ENCODE assay signal across 9 cellular contexts in the genomic region with DNA sequence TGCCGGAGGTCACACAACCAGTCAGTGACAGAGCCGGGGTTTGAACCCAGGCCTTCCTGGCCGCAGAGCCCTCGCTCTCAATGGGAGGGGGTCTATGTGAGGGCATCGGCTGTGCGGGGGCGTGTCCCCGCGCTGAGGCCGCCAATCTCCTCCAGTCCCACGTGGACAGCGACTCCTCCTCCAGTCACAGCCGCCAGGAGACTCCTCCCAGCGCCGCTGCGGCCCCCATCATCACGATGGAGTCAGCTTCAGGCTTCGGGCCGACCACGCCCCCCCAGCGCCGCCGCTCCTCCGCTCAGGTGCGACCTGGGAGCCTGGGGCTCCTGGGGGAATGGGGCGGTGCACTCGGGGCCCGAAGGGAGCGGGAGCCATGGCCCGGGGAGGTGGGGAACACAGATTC. TPM values are rescaled to one million over a fixed set of nuclear protein-coding genes. Genes with fewer than 3 reads are reported as not detected.
DNase-seq lines count a peak whose midpoint lies in the region; ATAC-seq and FAIRE-seq lines count a peak whose summit lies in the region.
"Had no signal": no experiment of that assay in that cellular context is flagged by ENCODE, and none has a peak within 500 bp of the region (broad histone marks: within the 10 kb centered on the region; RNA-seq: fewer than 3 reads in every experiment).

No MANE protein-coding gene starts in this region.

- CTCF ChIA-PET in naive thymus-derived CD4-positive, alpha-beta T cell (lab: Charles Lee): interaction anchor here (0.6 to 2.6 kb wide), 3 partner anchors 10 to 375 kb away, joined by 3 to 11 read pairs (median 3); a partner anchor contains a TSS

- H3K27me3 Mint-ChIP-seq in naive thymus-derived CD4-positive, alpha-beta T cell: peaks cover 0 to 34% (median 9%) of the 10 kb centered on the region in 5 donors

- H3K36me3 ChIP-seq in naive thymus-derived CD4-positive, alpha-beta T cell (ENCODE audit: control insufficient read depth in 2 of 3, insufficient read depth in 3 of 3, low read length in 3 of 3): no peaks in the 10 kb centered on the region

- peak overlapping the region in 8 of 9 donors; percentile 5 to 84 (median 72) for H3K27ac Mint-ChIP-seq in naive thymus-derived CD4-positive, alpha-beta T cell

- H3K4me1 Mint-ChIP-seq in naive thymus-derived CD4-positive, alpha-beta T cell: peaks cover 8 to 32% (median 25%) of the 10 kb centered on the region in 7 donors

- H3K4me1 ChIP-seq in naive thymus-derived CD4-positive, alpha-beta T cell (ENCODE audit: control insufficient read depth in 2 of 2, insufficient read depth in 2 of 2, low read length in 2 of 2): peaks cover 5 to 19% of the 10 kb centered on the region in 2 donors

- H3K36me3 Mint-ChIP-seq in naive thymus-derived CD4-positive, alpha-beta T cell: peaks cover 0 to 5% (median 0%) of the 10 kb centered on the region in 5 donors

- H3K27me3 ChIP-seq in naive thymus-derived CD4-positive, alpha-beta T cell (ENCODE audit: control insufficient read depth in 2 of 2, insufficient read depth in 2 of 2, low read length in 2 of 2): no peaks in the 10 kb centered on the region

- H3K4me3 ChIP-seq in naive thymus-derived CD4-positive, alpha-beta T cell (ENCODE audit: low read length): peak overlapping the region; percentile 56

- peak overlapping the region; percentile 60 for H3K27ac ChIP-seq in naive thymus-derived CD4-positive, alpha-beta T cell (ENCODE audit: low read depth, low read length)

- no peak for FAIRE-seq in urothelium cell line (lab: Jason Lieb, UNC)

- POLR2A ChIA-PET in naive thymus-derived CD4-positive, alpha-beta T cell (lab: Charles Lee): interaction anchor here (0.7 to 1.9 kb wide), 6 partner anchors 8 to 20 kb away, joined by 3 to 15 read pairs (median 4); a partner anchor contains a TSS

- intact Hi-C loops in naive thymus-derived CD4-positive, alpha-beta T cell (cut with micrococcal nuclease): loop anchor here (2.0 to 10.0 kb wide), 2 partner anchors 456 to 950 kb away; a partner anchor contains a TSS

- peak; percentile 75 for ATAC-seq in naive thymus-derived CD4-positive, alpha-beta T cell

- no peaks in the 10 kb centered on the region for H3K9me3 Mint-ChIP-seq in naive thymus-derived CD4-positive, alpha-beta T cell

- no peaks in the 10 kb centered on the region for H3K9me3 ChIP-seq in naive thymus-derived CD4-positive, alpha-beta T cell (ENCODE audit: control insufficient read depth in 2 of 3, low read length in 3 of 3)

- H3K4me3 Mint-ChIP-seq in naive thymus-derived CD4-positive, alpha-beta T cell: peak overlapping the region; percentile 65 to 84 (median 81)

- DNase-seq in AG08395 (ENCODE audit: low spot score) (peak; percentile 31), T-helper 22 cell (ENCODE audit: low read depth) (peak; percentile 61), amniotic epithelial cell (ENCODE audit: low read depth) (peak; percentile 45), inferior parietal cortex (ENCODE audit: extremely low spot score) (no peak), SKM-1 (lab: John Stamatoyannopoulos, UW; ENCODE audit: unreplicated experiment) (no peak), urothelium cell line (ENCODE audit: low spot score) (no peak), SIG-M5 (lab: John Stamatoyannopoulos, UW) (no peak)
- peak in 8 of 9 donors; percentile 37 to 76 (median 51) for DNase-seq in naive thymus-derived CD4-positive, alpha-beta T cell
- DNase-seq: T1000 had no signal

RNA-seq across cellular contexts. Expression of a gene that starts 6.0 kb away (rescaled TPM):
- total RNA-seq in naive thymus-derived CD4-positive, alpha-beta T cell: 1 to 10 TPM; 1.6 to 2.9 (median 2.6) TPM
- under 1 TPM; 0.12 to 0.22 TPM for polyA plus RNA-seq in naive thymus-derived CD4-positive, alpha-beta T cell

RNA-seq across cellular contexts. Expression of a gene that starts 6.7 kb away (rescaled TPM):
- under 1 TPM in 3 of 5 experiments, not detected in 2; 0.29 to 0.60 (median 0.39) TPM for total RNA-seq in naive thymus-derived CD4-positive, alpha-beta T cell
- polyA plus RNA-seq in naive thymus-derived CD4-positive, alpha-beta T cell: not detected

RNA-seq across cellular contexts. Expression of a gene that starts 8.4 kb away (rescaled TPM):
- 10 to 100 TPM; 33.8 to 56.5 (median 44.7) TPM for total RNA-seq in naive thymus-derived CD4-positive, alpha-beta T cell
- polyA plus RNA-seq in naive thymus-derived CD4-positive, alpha-beta T cell: 10 to 100 TPM; 16.2 to 29.0 TPM

RNA-seq across cellular contexts. Expression of a gene that starts 20.1 kb away (rescaled TPM):
- 100 to 1,000 TPM in 1 of 5 experiments, 10 to 100 TPM in 4; 68.4 to 181 (median 75.8) TPM for total RNA-seq in naive thymus-derived CD4-positive, alpha-beta T cell
- 100 to 1,000 TPM; 141 to 144 TPM for polyA plus RNA-seq in naive thymus-derived CD4-positive, alpha-beta T cell

RNA-seq across cellular contexts. Expression of a gene that starts 31.5 kb away (rescaled TPM):
- 10 to 100 TPM in 1 of 5 experiments, 1 to 10 TPM in 2, under 1 TPM in 2; 0.16 to 32.7 (median 1.3) TPM for total RNA-seq in naive thymus-derived CD4-positive, alpha-beta T cell
- polyA plus RNA-seq in naive thymus-derived CD4-positive, alpha-beta T cell: under 1 TPM in 1 of 2 donors, not detected in 1; 0.14 TPM

Comparison
In these comparisons a context has a peak if more than half of its experiments do, and no peak if none do; other contexts are left out.
1. DNase-seq: peak in AG08395 (single experiment), T-helper 22 cell (single experiment), amniotic epithelial cell (single experiment) and naive thymus-derived CD4-positive, alpha-beta T cell (8 of 9); none in inferior parietal cortex (single experiment), SKM-1 (single experiment), urothelium cell line (single experiment) and SIG-M5 (single experiment).